In genomic region chr10:60389413-60390009, GRCh38 we compare ENCODE assay signal across 10 cellular contexts. TPM values are rescaled to one million over a fixed set of nuclear protein-coding genes. Genes with fewer than 3 reads are reported as not detected.
DNase-seq lines count a peak whose midpoint lies in the region; ATAC-seq and TF ChIP-seq lines count a peak whose summit lies in the region.
"Had no signal": no experiment of that assay in that cellular context is flagged by ENCODE, and none has a peak within 500 bp of the region (broad histone marks: within the 10 kb centered on the region; RNA-seq: fewer than 3 reads in every experiment).

Gene ANK3 (minus strand): TSS chr10:60389875. CDS start chr10:60389538, 337 bp downstream.

- H3K27ac ChIP-seq in BLaER1 treated with 17β-estradiol and CSF1 and Interleukin-3, amounts not matched to agents 10 nM and 100 nM, result peak within 1 kb of the TSS in 2 of 11 experiments; percentile 39 to 42; a peak in 2 of 22 replicates
- no peak within 1 kb of the TSS for H3K27ac ChIP-seq in tibial artery

- no peaks in the 10 kb centered on the region for H3K27me3 ChIP-seq in BLaER1 treated with 17β-estradiol and CSF1 and Interleukin-3, amounts not matched to agents 10 nM and 100 nM
- H3K27me3 ChIP-seq in tibial artery, result no peaks in the 10 kb centered on the region

- no peaks in the 10 kb centered on the region for H3K9me3 ChIP-seq in BLaER1 treated with 17β-estradiol and CSF1 and Interleukin-3, amounts not matched to agents 10 nM and 100 nM (replicated peaks in 1 of 11)
- H3K9me3 ChIP-seq in tibial artery, result no peaks in the 10 kb centered on the region

- peak within 1 kb of the TSS in 8 of 11 experiments; percentile 5 to 74 (median 50); a peak in 11 of 22 replicates for H3K4me2 ChIP-seq in BLaER1 treated with 17β-estradiol and CSF1 and Interleukin-3, amounts not matched to agents 10 nM and 100 nM

- TF ChIP-seq CTCF in tibial artery (IDR thresholded peaks at IDR 0.05), result no peak

- H3K36me3 ChIP-seq in BLaER1 treated with 17β-estradiol and CSF1 and Interleukin-3, amounts not matched to agents 10 nM and 100 nM, result no peaks in the 10 kb centered on the region
- no peaks in the 10 kb centered on the region for H3K36me3 ChIP-seq in tibial artery

- H3K4me3 ChIP-seq in BLaER1 treated with 17β-estradiol and CSF1 and Interleukin-3, amounts not matched to agents 10 nM and 100 nM, result no peak within 1 kb of the TSS
- no peak within 1 kb of the TSS for H3K4me3 ChIP-seq in tibial artery

- H3K9ac ChIP-seq in BLaER1 treated with 17β-estradiol and CSF1 and Interleukin-3, amounts not matched to agents 10 nM and 100 nM, result no peak within 1 kb of the TSS; a peak in 1 of 22 replicates

- H3K4me1 ChIP-seq in BLaER1 treated with 17β-estradiol and CSF1 and Interleukin-3, amounts not matched to agents 10 nM and 100 nM, result peaks cover 0 to 27% (median 11%) of the 10 kb centered on the region in 10 experiments; a peak in 16 of 20 replicates
- peaks cover 0 to 9% (median 6%) of the 10 kb centered on the region in 4 donors for H3K4me1 ChIP-seq in tibial artery

- DNase-seq in NCI-H460 (ENCODE audit: extremely low read depth, low read depth) (no peak), globus pallidus (ENCODE audit: low spot score) (peak; percentile 73), occipital lobe (lab: John Stamatoyannopoulos, UW) (no peak), tibial artery (no peak), NCI-H748 treated with DMSO at 0.1 percent for 48 hours (lab: John Stamatoyannopoulos, UW) (no peak)
- DNase-seq: central memory CD4-positive, alpha-beta T cell; islet precursor cell had no signal

- ATAC-seq in GM18868 (IDR thresholded peaks at IDR 0.05; ENCODE audit: unreplicated experiment), result no peak
- ATAC-seq in GM21717 (IDR thresholded peaks at IDR 0.05; ENCODE audit: unreplicated experiment), result no peak

- H4K20me1 ChIP-seq in BLaER1 treated with 17β-estradiol and CSF1 and Interleukin-3, amounts not matched to agents 10 nM and 100 nM, result no peaks in the 10 kb centered on the region

- intact Hi-C loops in tibial artery (cut with DNase I; ENCODE audit: low total_unique reads), result no loop called here

RNA-seq across cellular contexts. Expression of gene ANK3, which starts in this region (rescaled TPM):
- 46.6 and 65.7 TPM in 2 replicates for total RNA-seq in NCI-H460 (2014; rRNA removed; shearing (Covaris generic))
- 47.1 and 56.0 TPM in 2 replicates for polyA plus RNA-seq in NCI-H460 (2014; cell fraction: nucleus; rRNA removed)
- 260 TPM for total RNA-seq in occipital lobe
